Comparison of ENCODE assay signal across 8 cellular contexts in genomic region chr5:149564542-149565140, GRCh38. TPM values are rescaled to one million over a fixed set of nuclear protein-coding genes. Genes with fewer than 3 reads are reported as not detected.
DNase-seq lines count a peak whose midpoint lies in the region; ATAC-seq and TF ChIP-seq lines count a peak whose summit lies in the region.
"Not testable (repeated sequence)": the region's sequence is repeated elsewhere in the genome, so short reads cannot be mapped to it uniquely, and the experiment has no call there.

No MANE protein-coding gene starts in this region.

- DNase-seq in DMS 273 treated with DMSO at 0.1 percent for 48 hours (lab: John Stamatoyannopoulos, UW) (peak; percentile 64), NCI-H2107 (lab: John Stamatoyannopoulos, UW) (peak; percentile 46), colonic mucosa (peak; percentile 17), kidney glomerular epithelial cell (lab: John Stamatoyannopoulos, UW) (peak; percentile 80)
- DNase-seq in T-helper 17 cell, result not testable (repeated sequence)
- DNase-seq in stimulated activated CD4-positive, alpha-beta T cell treated with anti-CD3 and anti-CD28 coated beads, Interleukin-4, amount 100 ng/mL, for 24 hours, result peak; percentile 29

- not testable (repeated sequence) for H3K9ac ChIP-seq in colonic mucosa (ENCODE audit: low read depth in 2 of 2, low read length in 2 of 2)

- H3K27me3 Mint-ChIP-seq in T-helper 17 cell, result not testable (repeated sequence)

- not testable (repeated sequence) for H3K27ac ChIP-seq in colonic mucosa

- intact Hi-C loops in colonic mucosa (cut with DNase I), result loop anchor here (2.0 to 5.0 kb wide), 2 partner anchors 122 to 182 kb away; no protein-coding TSS in a partner anchor

- ATAC-seq in GM19455 (IDR thresholded peaks at IDR 0.05; ENCODE audit: unreplicated experiment) (peak; percentile 88), HG03175 (IDR thresholded peaks at IDR 0.05; ENCODE audit: unreplicated experiment) (peak; percentile 92), T-helper 17 cell (peak; percentile 96)

- H3K4me1 ChIP-seq in colonic mucosa, result not testable (repeated sequence)

- H3K27ac Mint-ChIP-seq in T-helper 17 cell, result peak overlapping the region; percentile 27

- H3K36me3 Mint-ChIP-seq in T-helper 17 cell (ENCODE audit: low read depth), result not testable (repeated sequence)

- TF ChIP-seq CTCF in colonic mucosa (IDR thresholded peaks at IDR 0.05), result peak; percentile 60

- H3K27me3 ChIP-seq in colonic mucosa, result not testable (repeated sequence)

- H3K36me3 ChIP-seq in colonic mucosa, result not testable (repeated sequence)

- peaks cover 15% of the 10 kb centered on the region for H3K4me1 Mint-ChIP-seq in T-helper 17 cell

- H3K4me3 ChIP-seq in colonic mucosa, result not testable (repeated sequence)

- not testable (repeated sequence) for H3K4me3 Mint-ChIP-seq in T-helper 17 cell

- H3K9me3 ChIP-seq in T-helper 17 cell (ENCODE audit: control insufficient read depth, low read length, poor library complexity, severe bottlenecking); colonic mucosa: not testable (repeated sequence)

RNA-seq across cellular contexts. Expression of gene CSNK1A1, which starts 13.4 kb away (rescaled TPM):
- total RNA-seq in T-helper 17 cell, result 100 to 1,000 TPM; 192 to 212 TPM
- total RNA-seq in colonic mucosa, result 100 to 1,000 TPM; 248 to 257 TPM

RNA-seq across cellular contexts. Expression of gene ARHGEF37, which starts 16.7 kb away (rescaled TPM):
- total RNA-seq in T-helper 17 cell (under 1 TPM; 0.25 to 0.76 TPM), colonic mucosa (10 to 100 TPM; 11.9 to 15.7 TPM)

Comparison
In these comparisons a context has a peak if more than half of its experiments do, and no peak if none do; other contexts are left out.
1. RNA of gene ARHGEF37, which starts 16.7 kb away (total RNA-seq): 11.9 to 15.7 TPM in colonic mucosa; 0.25 to 0.76 TPM in T-helper 17 cell; every median in the first group is over 4 times any median in the second.
2. Peak in every context shown above with its lines, with median percentiles within 50 percentile points of each other: ATAC-seq.